1 cellular context compared by ENCODE assay signal in the genomic region with DNA sequence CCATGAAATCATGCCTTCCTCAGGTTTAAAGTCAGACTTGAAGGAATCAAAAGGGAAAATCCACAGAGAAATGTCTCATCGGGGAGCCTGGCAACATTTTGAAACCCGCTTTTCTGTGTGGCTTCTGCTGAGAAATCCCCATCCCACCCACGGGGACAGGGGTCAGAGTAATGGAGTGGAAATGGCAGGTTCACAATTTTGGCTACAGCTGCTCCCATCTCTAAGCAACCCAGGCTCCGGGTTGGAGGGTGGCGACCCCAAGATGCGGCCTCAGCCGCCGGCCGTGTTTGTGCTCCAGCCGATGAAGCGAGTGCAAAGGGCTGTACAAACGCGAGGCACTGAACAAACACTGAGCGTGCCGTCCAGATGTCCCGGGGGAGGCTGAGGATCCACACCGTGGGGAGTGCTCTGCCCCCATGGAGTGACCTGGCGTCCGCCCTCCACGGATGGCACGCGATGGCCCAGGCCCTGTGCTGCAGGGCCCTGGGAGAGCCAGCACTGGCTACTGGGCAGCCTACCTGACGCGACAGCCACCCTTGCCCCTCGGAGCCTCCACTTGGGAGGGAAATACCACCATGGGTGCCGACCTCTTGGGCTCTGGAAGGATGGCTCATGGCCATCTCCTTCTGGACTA.
TF ChIP-seq lines count a peak whose summit lies in the region.

No MANE protein-coding gene starts in this region.

TF ChIP-seq in GM12878, 131 proteins besides CTCF, POLR2A, EP300 and RAD21 (continued from another document and continues in another):
- TF ChIP-seq, protein P1, sequence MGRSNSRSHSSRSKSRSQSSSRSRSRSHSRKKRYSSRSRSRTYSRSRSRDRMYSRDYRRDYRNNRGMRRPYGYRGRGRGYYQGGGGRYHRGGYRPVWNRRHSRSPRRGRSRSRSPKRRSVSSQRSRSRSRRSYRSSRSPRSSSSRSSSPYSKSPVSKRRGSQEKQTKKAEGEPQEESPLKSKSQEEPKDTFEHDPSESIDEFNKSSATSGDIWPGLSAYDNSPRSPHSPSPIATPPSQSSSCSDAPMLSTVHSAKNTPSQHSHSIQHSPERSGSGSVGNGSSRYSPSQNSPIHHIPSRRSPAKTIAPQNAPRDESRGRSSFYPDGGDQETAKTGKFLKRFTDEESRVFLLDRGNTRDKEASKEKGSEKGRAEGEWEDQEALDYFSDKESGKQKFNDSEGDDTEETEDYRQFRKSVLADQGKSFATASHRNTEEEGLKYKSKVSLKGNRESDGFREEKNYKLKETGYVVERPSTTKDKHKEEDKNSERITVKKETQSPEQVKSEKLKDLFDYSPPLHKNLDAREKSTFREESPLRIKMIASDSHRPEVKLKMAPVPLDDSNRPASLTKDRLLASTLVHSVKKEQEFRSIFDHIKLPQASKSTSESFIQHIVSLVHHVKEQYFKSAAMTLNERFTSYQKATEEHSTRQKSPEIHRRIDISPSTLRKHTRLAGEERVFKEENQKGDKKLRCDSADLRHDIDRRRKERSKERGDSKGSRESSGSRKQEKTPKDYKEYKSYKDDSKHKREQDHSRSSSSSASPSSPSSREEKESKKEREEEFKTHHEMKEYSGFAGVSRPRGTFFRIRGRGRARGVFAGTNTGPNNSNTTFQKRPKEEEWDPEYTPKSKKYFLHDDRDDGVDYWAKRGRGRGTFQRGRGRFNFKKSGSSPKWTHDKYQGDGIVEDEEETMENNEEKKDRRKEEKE (IDR thresholded peaks at IDR 0.05), result no peak
- TF ChIP-seq SPI1 (IDR thresholded peaks at IDR 0.05; ENCODE audit: borderline replicate concordance, insufficient read depth, low read depth, low read length), result no peak
- no peak for TF ChIP-seq FOXK2 (IDR thresholded peaks at IDR 0.05)
- no peak for TF ChIP-seq NFXL1 (IDR thresholded peaks at IDR 0.05; ENCODE audit: borderline replicate concordance)
- no peak for TF ChIP-seq NFYA (IDR thresholded peaks at IDR 0.05; ENCODE audit: borderline replicate concordance, low read depth, low read length)
- TF ChIP-seq RCOR1 (conservative IDR thresholded peaks at IDR 0.05; ENCODE audit: low read depth, low read length), result no peak
- TF ChIP-seq, protein P2, sequence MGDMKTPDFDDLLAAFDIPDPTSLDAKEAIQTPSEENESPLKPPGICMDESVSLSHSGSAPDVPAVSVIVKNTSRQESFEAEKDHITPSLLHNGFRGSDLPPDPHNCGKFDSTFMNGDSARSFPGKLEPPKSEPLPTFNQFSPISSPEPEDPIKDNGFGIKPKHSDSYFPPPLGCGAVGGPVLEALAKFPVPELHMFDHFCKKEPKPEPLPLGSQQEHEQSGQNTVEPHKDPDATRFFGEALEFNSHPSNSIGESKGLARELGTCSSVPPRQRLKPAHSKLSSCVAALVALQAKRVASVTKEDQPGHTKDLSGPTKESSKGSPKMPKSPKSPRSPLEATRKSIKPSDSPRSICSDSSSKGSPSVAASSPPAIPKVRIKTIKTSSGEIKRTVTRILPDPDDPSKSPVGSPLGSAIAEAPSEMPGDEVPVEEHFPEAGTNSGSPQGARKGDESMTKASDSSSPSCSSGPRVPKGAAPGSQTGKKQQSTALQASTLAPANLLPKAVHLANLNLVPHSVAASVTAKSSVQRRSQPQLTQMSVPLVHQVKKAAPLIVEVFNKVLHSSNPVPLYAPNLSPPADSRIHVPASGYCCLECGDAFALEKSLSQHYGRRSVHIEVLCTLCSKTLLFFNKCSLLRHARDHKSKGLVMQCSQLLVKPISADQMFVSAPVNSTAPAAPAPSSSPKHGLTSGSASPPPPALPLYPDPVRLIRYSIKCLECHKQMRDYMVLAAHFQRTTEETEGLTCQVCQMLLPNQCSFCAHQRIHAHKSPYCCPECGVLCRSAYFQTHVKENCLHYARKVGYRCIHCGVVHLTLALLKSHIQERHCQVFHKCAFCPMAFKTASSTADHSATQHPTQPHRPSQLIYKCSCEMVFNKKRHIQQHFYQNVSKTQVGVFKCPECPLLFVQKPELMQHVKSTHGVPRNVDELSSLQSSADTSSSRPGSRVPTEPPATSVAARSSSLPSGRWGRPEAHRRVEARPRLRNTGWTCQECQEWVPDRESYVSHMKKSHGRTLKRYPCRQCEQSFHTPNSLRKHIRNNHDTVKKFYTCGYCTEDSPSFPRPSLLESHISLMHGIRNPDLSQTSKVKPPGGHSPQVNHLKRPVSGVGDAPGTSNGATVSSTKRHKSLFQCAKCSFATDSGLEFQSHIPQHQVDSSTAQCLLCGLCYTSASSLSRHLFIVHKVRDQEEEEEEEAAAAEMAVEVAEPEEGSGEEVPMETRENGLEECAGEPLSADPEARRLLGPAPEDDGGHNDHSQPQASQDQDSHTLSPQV (IDR thresholded peaks at IDR 0.05), result peak; percentile 35; the same call in 1 of the 2 replicates
- TF ChIP-seq, protein P3, sequence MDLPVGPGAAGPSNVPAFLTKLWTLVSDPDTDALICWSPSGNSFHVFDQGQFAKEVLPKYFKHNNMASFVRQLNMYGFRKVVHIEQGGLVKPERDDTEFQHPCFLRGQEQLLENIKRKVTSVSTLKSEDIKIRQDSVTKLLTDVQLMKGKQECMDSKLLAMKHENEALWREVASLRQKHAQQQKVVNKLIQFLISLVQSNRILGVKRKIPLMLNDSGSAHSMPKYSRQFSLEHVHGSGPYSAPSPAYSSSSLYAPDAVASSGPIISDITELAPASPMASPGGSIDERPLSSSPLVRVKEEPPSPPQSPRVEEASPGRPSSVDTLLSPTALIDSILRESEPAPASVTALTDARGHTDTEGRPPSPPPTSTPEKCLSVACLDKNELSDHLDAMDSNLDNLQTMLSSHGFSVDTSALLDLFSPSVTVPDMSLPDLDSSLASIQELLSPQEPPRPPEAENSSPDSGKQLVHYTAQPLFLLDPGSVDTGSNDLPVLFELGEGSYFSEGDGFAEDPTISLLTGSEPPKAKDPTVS (IDR thresholded peaks at IDR 0.05; ENCODE audit: low read depth, low read length), result no peak
- peak; percentile 61 for TF ChIP-seq IKZF1 (conservative IDR thresholded peaks at IDR 0.05)
- TF ChIP-seq WRNIP1 (IDR thresholded peaks at IDR 0.05; ENCODE audit: borderline replicate concordance, low read depth, low read length), result no peak
- TF ChIP-seq SIN3A (IDR thresholded peaks at IDR 0.05; ENCODE audit: low read depth, low read length), result no peak
- no peak for TF ChIP-seq SMAD5 (IDR thresholded peaks at IDR 0.05; ENCODE audit: low read depth)
- TF ChIP-seq SMARCA5 (IDR thresholded peaks at IDR 0.05), result peak; percentile 41; the same call in 1 of the 2 replicates
- TF ChIP-seq SREBF1 (IDR thresholded peaks at IDR 0.05; ENCODE audit: low read length), result no peak
- TF ChIP-seq YY1 (IDR thresholded peaks at IDR 0.05; ENCODE audit: low read depth, low read length), result peak; percentile 61; the same call in 1 of the 2 replicates
- TF ChIP-seq SRF (IDR thresholded peaks at IDR 0.05; ENCODE audit: low read depth in 2 of 2, low read length in 2 of 2), result no peak
- TF ChIP-seq CEBPB (IDR thresholded peaks at IDR 0.05; ENCODE audit: borderline replicate concordance in 1 of 2, low read depth in 2 of 2, low read length in 2 of 2), result no peak
- TF ChIP-seq CHD1 (IDR thresholded peaks at IDR 0.05; ENCODE audit: low read depth, low read length), result no peak
- TF ChIP-seq TCF7 (IDR thresholded peaks at IDR 0.05; ENCODE audit: borderline replicate concordance), result no peak
- no peak for TF ChIP-seq NBN (IDR thresholded peaks at IDR 0.05)
- TF ChIP-seq TAF1 (IDR thresholded peaks at IDR 0.05; ENCODE audit: borderline replicate concordance, low read depth, low read length), result peak; percentile 18; the same call in 1 of the 2 replicates
- no peak for TF ChIP-seq BMI1 (IDR thresholded peaks at IDR 0.05; ENCODE audit: borderline replicate concordance)
- TF ChIP-seq, protein P4, sequence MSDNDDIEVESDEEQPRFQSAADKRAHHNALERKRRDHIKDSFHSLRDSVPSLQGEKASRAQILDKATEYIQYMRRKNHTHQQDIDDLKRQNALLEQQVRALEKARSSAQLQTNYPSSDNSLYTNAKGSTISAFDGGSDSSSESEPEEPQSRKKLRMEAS (IDR thresholded peaks at IDR 0.05; ENCODE audit: low read depth, low read length), result no peak; the same call in 1 of the 2 replicates
- peak; percentile 56 for TF ChIP-seq EED (IDR thresholded peaks at IDR 0.05; ENCODE audit: low read depth)
- TF ChIP-seq BRCA1 (IDR thresholded peaks at IDR 0.05; ENCODE audit: low read depth, low read length), result no peak
- no peak for TF ChIP-seq SP1 (IDR thresholded peaks at IDR 0.05; ENCODE audit: low read depth, low read length)
- no peak for TF ChIP-seq ZNF24 (IDR thresholded peaks at IDR 0.05)
- TF ChIP-seq BHLHE40 (IDR thresholded peaks at IDR 0.05; ENCODE audit: borderline replicate concordance in 1 of 2, low read depth in 2 of 2, low read length in 1 of 2), result peak in 1 of 2 experiments; percentile 58; a peak in 2 of 4 replicates
- TF ChIP-seq TBL1XR1 (IDR thresholded peaks at IDR 0.05; ENCODE audit: low read depth, low read length), result no peak
- no peak for TF ChIP-seq ZNF384 (IDR thresholded peaks at IDR 0.05; ENCODE audit: borderline replicate concordance, low read depth, low read length)
- no peak for TF ChIP-seq ESRRA (IDR thresholded peaks at IDR 0.05; ENCODE audit: low read length)
- TF ChIP-seq, protein P5, sequence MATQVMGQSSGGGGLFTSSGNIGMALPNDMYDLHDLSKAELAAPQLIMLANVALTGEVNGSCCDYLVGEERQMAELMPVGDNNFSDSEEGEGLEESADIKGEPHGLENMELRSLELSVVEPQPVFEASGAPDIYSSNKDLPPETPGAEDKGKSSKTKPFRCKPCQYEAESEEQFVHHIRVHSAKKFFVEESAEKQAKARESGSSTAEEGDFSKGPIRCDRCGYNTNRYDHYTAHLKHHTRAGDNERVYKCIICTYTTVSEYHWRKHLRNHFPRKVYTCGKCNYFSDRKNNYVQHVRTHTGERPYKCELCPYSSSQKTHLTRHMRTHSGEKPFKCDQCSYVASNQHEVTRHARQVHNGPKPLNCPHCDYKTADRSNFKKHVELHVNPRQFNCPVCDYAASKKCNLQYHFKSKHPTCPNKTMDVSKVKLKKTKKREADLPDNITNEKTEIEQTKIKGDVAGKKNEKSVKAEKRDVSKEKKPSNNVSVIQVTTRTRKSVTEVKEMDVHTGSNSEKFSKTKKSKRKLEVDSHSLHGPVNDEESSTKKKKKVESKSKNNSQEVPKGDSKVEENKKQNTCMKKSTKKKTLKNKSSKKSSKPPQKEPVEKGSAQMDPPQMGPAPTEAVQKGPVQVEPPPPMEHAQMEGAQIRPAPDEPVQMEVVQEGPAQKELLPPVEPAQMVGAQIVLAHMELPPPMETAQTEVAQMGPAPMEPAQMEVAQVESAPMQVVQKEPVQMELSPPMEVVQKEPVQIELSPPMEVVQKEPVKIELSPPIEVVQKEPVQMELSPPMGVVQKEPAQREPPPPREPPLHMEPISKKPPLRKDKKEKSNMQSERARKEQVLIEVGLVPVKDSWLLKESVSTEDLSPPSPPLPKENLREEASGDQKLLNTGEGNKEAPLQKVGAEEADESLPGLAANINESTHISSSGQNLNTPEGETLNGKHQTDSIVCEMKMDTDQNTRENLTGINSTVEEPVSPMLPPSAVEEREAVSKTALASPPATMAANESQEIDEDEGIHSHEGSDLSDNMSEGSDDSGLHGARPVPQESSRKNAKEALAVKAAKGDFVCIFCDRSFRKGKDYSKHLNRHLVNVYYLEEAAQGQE (IDR thresholded peaks at IDR 0.05; ENCODE audit: low read depth, low read length), result no peak
- TF ChIP-seq, protein P6, sequence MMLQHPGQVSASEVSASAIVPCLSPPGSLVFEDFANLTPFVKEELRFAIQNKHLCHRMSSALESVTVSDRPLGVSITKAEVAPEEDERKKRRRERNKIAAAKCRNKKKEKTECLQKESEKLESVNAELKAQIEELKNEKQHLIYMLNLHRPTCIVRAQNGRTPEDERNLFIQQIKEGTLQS (IDR thresholded peaks at IDR 0.05; ENCODE audit: borderline replicate concordance, extremely low read depth, low read depth, low read length), result no peak
- no peak for TF ChIP-seq FOS (IDR thresholded peaks at IDR 0.05; ENCODE audit: borderline replicate concordance, extremely low read depth, insufficient read length)
- TF ChIP-seq, protein P7, sequence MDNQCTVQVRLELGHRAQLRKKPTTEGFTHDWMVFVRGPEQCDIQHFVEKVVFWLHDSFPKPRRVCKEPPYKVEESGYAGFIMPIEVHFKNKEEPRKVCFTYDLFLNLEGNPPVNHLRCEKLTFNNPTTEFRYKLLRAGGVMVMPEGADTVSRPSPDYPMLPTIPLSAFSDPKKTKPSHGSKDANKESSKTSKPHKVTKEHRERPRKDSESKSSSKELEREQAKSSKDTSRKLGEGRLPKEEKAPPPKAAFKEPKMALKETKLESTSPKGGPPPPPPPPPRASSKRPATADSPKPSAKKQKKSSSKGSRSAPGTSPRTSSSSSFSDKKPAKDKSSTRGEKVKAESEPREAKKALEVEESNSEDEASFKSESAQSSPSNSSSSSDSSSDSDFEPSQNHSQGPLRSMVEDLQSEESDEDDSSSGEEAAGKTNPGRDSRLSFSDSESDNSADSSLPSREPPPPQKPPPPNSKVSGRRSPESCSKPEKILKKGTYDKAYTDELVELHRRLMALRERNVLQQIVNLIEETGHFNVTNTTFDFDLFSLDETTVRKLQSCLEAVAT (IDR thresholded peaks at IDR 0.05), result peak; percentile 87
- TF ChIP-seq IKZF2 (IDR thresholded peaks at IDR 0.05), result peak; percentile 37 to 48; a peak in 2 of 4 replicates
- no peak for TF ChIP-seq FOXM1 (IDR thresholded peaks at IDR 0.05; ENCODE audit: low read depth, low read length)
- no peak for TF ChIP-seq SMC3 (IDR thresholded peaks at IDR 0.05; ENCODE audit: borderline replicate concordance, low read length)
- no peak for TF ChIP-seq MTA2 (IDR thresholded peaks at IDR 0.05; ENCODE audit: low read depth)
- TF ChIP-seq JUNB (IDR thresholded peaks at IDR 0.05), result no peak
- no peak for TF ChIP-seq ASH2L (IDR thresholded peaks at IDR 0.05; ENCODE audit: borderline replicate concordance, low read depth)
- no peak for TF ChIP-seq CBX5 (IDR thresholded peaks at IDR 0.05; ENCODE audit: low read depth)
- TF ChIP-seq RAD51 (IDR thresholded peaks at IDR 0.05), result no peak
- TF ChIP-seq MYC (IDR thresholded peaks at IDR 0.05; ENCODE audit: insufficient read depth, insufficient read length, insufficient replicate concordance, low read length, severe bottlenecking), result no peak
- TF ChIP-seq, protein P8, sequence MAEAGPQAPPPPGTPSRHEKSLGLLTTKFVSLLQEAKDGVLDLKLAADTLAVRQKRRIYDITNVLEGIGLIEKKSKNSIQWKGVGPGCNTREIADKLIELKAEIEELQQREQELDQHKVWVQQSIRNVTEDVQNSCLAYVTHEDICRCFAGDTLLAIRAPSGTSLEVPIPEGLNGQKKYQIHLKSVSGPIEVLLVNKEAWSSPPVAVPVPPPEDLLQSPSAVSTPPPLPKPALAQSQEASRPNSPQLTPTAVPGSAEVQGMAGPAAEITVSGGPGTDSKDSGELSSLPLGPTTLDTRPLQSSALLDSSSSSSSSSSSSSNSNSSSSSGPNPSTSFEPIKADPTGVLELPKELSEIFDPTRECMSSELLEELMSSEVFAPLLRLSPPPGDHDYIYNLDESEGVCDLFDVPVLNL (IDR thresholded peaks at IDR 0.05; ENCODE audit: low read depth, low read length), result no peak
- TF ChIP-seq NFIC (IDR thresholded peaks at IDR 0.05; ENCODE audit: low read depth, low read length), result 0 out of 2 replicates have a peak, but pooled peaks have one; percentile 17
- TF ChIP-seq IRF4 (IDR thresholded peaks at IDR 0.05; ENCODE audit: low read depth, low read length), result no peak
- no peak for TF ChIP-seq RBBP5 (conservative IDR thresholded peaks at IDR 0.05)
- 0 out of 3 replicates have a peak, but pooled peaks of 1 of the 2 experiments have one; percentile 67 for TF ChIP-seq EGR1 (IDR thresholded peaks at IDR 0.05; ENCODE audit: borderline replicate concordance in 1 of 2, low read depth in 2 of 2, low read length in 2 of 2)
- no peak for TF ChIP-seq ETV6 (conservative IDR thresholded peaks at IDR 0.05 in 1 of 2, IDR thresholded peaks at IDR 0.05 in 1 of 2; ENCODE audit: borderline replicate concordance in 1 of 2, low read depth in 1 of 2)
- no peak for TF ChIP-seq CBX3 (IDR thresholded peaks at IDR 0.05; ENCODE audit: borderline replicate concordance, low read depth)
